In genomic region chr4:93203708-93204107, GRCh38 we compare ENCODE assay signal across 18 cellular contexts.
A peak's percentile ranks its signal among the peaks of the same experiment; 100 is the strongest.
DNase-seq lines count a peak whose midpoint lies in the region; ATAC-seq and TF ChIP-seq lines count a peak whose summit lies in the region.
"Had no signal": no experiment of that assay in that cellular context is flagged by ENCODE, and none has a peak within 500 bp of the region (broad histone marks: within the 10 kb centered on the region; RNA-seq: fewer than 3 reads in every experiment).

No MANE protein-coding gene starts in this region.

- no peaks in the 10 kb centered on the region for H3K79me1 ChIP-seq in H9 (ENCODE audit: insufficient read depth, low read depth, low read length, poor library complexity, severe bottlenecking)

- no peak overlapping the region for H2BK12ac ChIP-seq in H9 (ENCODE audit: insufficient read length, low read depth, low read length)

- H4K8ac ChIP-seq in H9 (replicated peaks; ENCODE audit: insufficient read length, low read depth, low read length) = no peak overlapping the region

- peaks cover 11 to 20% of the 10 kb centered on the region in 2 experiments for H3K4me1 Mint-ChIP-seq in H9

- H4K20me1 ChIP-seq in H9 (ENCODE audit: control insufficient read depth, insufficient read depth, insufficient read length) = no peaks in the 10 kb centered on the region

- H3K36me3 Mint-ChIP-seq in H9 (ENCODE audit: insufficient read depth in 1 of 3, low read depth in 3 of 3) = no peaks in the 10 kb centered on the region

- H3K27me3 Mint-ChIP-seq in H9 (ENCODE audit: low read depth) = no peaks in the 10 kb centered on the region

- no peak overlapping the region for H3K4ac ChIP-seq in H9 (ENCODE audit: low read depth, low read length)

- H3K9me3 ChIP-seq in BE2C = no peaks in the 10 kb centered on the region
- no peaks in the 10 kb centered on the region for H3K9me3 ChIP-seq in H9 (ENCODE audit: control insufficient read depth, low read depth, low read length)
- H3K9me3 ChIP-seq in SJCRH30 (replicated peaks) = no peaks in the 10 kb centered on the region
- H3K9me3 ChIP-seq in gastroesophageal sphincter = no peaks in the 10 kb centered on the region
- H3K9me3 ChIP-seq: gastrocnemius medialis, ovary had no signal

- no peak overlapping the region for H3K56ac ChIP-seq in H9 (ENCODE audit: insufficient read length, low read depth, low read length)

- H2BK120ac ChIP-seq in H9 (ENCODE audit: low read depth, low read length, poor library complexity, severe bottlenecking) = no peak overlapping the region

- ATAC-seq in gastroesophageal sphincter (peak; percentile 46), HG02759 (IDR thresholded peaks at IDR 0.05; ENCODE audit: unreplicated experiment) (no peak), GM21526 (IDR thresholded peaks at IDR 0.05; ENCODE audit: low FRiP score, unreplicated experiment) (no peak)
- ATAC-seq: Panc1 had no signal

- H3K9ac ChIP-seq in H9 (ENCODE audit: extremely low read depth, insufficient read length, low read length) = no peak overlapping the region

- no peaks in the 10 kb centered on the region for H3K23me2 ChIP-seq in H9 (ENCODE audit: insufficient read length, low read depth, low read length, poor library complexity, severe bottlenecking)

- no peak overlapping the region for H3K14ac ChIP-seq in H9 (ENCODE audit: insufficient read depth, low read length)

- no peak overlapping the region for H3K4me2 ChIP-seq in H9 (ENCODE audit: insufficient read depth, insufficient read length, low read length)

- no peak for TF ChIP-seq POLR2A in gastroesophageal sphincter (IDR thresholded peaks at IDR 0.05)

- no peak overlapping the region for H3K23ac ChIP-seq in H9 (ENCODE audit: insufficient read length, low read depth, low read length)

- no peak overlapping the region for H4K91ac ChIP-seq in H9 (ENCODE audit: insufficient read length, low read depth, low read length)

- no peaks in the 10 kb centered on the region for H3K79me2 ChIP-seq in H9 (ENCODE audit: insufficient read depth, low read length)

- no peaks in the 10 kb centered on the region for H3K36me3 ChIP-seq in BE2C
- H3K36me3 ChIP-seq in SJCRH30 = no peaks in the 10 kb centered on the region
- no peaks in the 10 kb centered on the region for H3K36me3 ChIP-seq in gastroesophageal sphincter
- H3K36me3 ChIP-seq: gastrocnemius medialis, ovary had no signal

- no peak for TF ChIP-seq CTCF in BE2C (IDR thresholded peaks at IDR 0.05; ENCODE audit: low read depth, low read length)
- no peak for TF ChIP-seq CTCF in H9 (conservative IDR thresholded peaks at IDR 0.05)
- no peak for TF ChIP-seq CTCF in gastroesophageal sphincter (IDR thresholded peaks at IDR 0.05)

- no peak overlapping the region for H3K27ac Mint-ChIP-seq in H9
- H3K27ac Mint-ChIP-seq: T-helper 1 cell treated with Interleukin-12 subunit alpha and Interleukin-12 subunit beta and Interleukin-4 antibody, amounts not matched to agents 30 μg/mL and 1 μg/mL, for 36 hours had no signal

- DNase-seq in BE2C = peak; percentile 51
- DNase-seq in H9 = peak; percentile 38
- DNase-seq in SJCRH30 = peak; percentile 28 to 62
- DNase-seq in COLO829 (ENCODE audit: low spot score) = no peak
- DNase-seq in D341Med (ENCODE audit: low spot score) = no peak
- DNase-seq: activated CD4-positive, alpha-beta T cell treated with anti-CD3 and anti-CD28 coated beads for 1 hour; activated naive CD4-positive, alpha-beta T cell treated with anti-CD3 and anti-CD28 coated beads, Interleukin-2, amount 50 U/mL, for 16 hours; Calu3; central memory CD4-positive, alpha-beta T cell; kidney glomerular epithelial cell; NCI-H1417 treated with DMSO at 0.1 percent for 48 hours; ovary had no signal

- no peak overlapping the region for H3K27ac ChIP-seq in H9 (ENCODE audit: insufficient read length, low read depth, low read length)
- no peak overlapping the region for H3K27ac ChIP-seq in SJCRH30
- no peak overlapping the region for H3K27ac ChIP-seq in gastroesophageal sphincter
- H3K27ac ChIP-seq: gastrocnemius medialis, ovary had no signal

- no peak overlapping the region for H3K4me3 Mint-ChIP-seq in H9
- H3K4me3 Mint-ChIP-seq: T-helper 1 cell treated with Interleukin-12 subunit alpha and Interleukin-12 subunit beta and Interleukin-4 antibody, amounts not matched to agents 30 μg/mL and 1 μg/mL, for 36 hours had no signal

- H2BK15ac ChIP-seq in H9 (ENCODE audit: low read depth, low read length) = no peak overlapping the region

- TF ChIP-seq EP300 in gastroesophageal sphincter (IDR thresholded peaks at IDR 0.05) = no peak

- no peaks in the 10 kb centered on the region for H3K27me3 ChIP-seq in BE2C
- no peaks in the 10 kb centered on the region for H3K27me3 ChIP-seq in H9 (ENCODE audit: insufficient read depth, low read length)
- no peaks in the 10 kb centered on the region for H3K27me3 ChIP-seq in SJCRH30
- H3K27me3 ChIP-seq in gastroesophageal sphincter = no peaks in the 10 kb centered on the region
- H3K27me3 ChIP-seq: gastrocnemius medialis, ovary had no signal

- no peak overlapping the region for H4K5ac ChIP-seq in H9 (ENCODE audit: insufficient read length, low read depth, low read length)

- WGBS in H9 (ENCODE audit: extremely low coverage, insufficient read length, low lambda C conversion rate) = no CpG with 5 or more reads among the region's 4 CpGs
- WGBS in gastroesophageal sphincter (ENCODE audit: low coverage in 1 of 2), 2 donors = 55 to 76% methylated on average over 4 of the region's 4 CpGs

- no peak overlapping the region for H3K4me3 ChIP-seq in BE2C (ENCODE audit: low read depth, low read length)
- H3K4me3 ChIP-seq in SJCRH30 = no peak overlapping the region
- H3K4me3 ChIP-seq in gastroesophageal sphincter = no peak overlapping the region
- H3K4me3 ChIP-seq: gastrocnemius medialis, ovary had no signal

- no peak overlapping the region for H3K18ac ChIP-seq in H9 (ENCODE audit: insufficient read length, low read depth, low read length)

- H2AK5ac ChIP-seq in H9 (ENCODE audit: insufficient read length, low read length) = no peak overlapping the region

- H2BK5ac ChIP-seq in H9 (ENCODE audit: insufficient read length, low read length) = no peak overlapping the region

- H3K9me3 Mint-ChIP-seq in H9 = no peaks in the 10 kb centered on the region
- H3K9me3 Mint-ChIP-seq: T-helper 1 cell treated with Interleukin-12 subunit alpha and Interleukin-12 subunit beta and Interleukin-4 antibody, amounts not matched to agents 30 μg/mL and 1 μg/mL, for 36 hours had no signal

- no peak overlapping the region for H2AFZ ChIP-seq in H9 (ENCODE audit: low read length)

- no peak overlapping the region for H3T11ph ChIP-seq in H9 (ENCODE audit: low read length)

- H2BK20ac ChIP-seq in H9 (ENCODE audit: low read depth, low read length, poor library complexity, severe bottlenecking) = no peak overlapping the region

- H3K4me1 ChIP-seq in BE2C (no peaks in the 10 kb centered on the region), H9 (ENCODE audit: insufficient read depth, low read length) (peaks cover 3% of the 10 kb centered on the region), SJCRH30 (no peaks in the 10 kb centered on the region), gastroesophageal sphincter (no peaks in the 10 kb centered on the region)
- H3K4me1 ChIP-seq: gastrocnemius medialis had no signal

Comparison
In these comparisons a context has a peak if more than half of its experiments do, and no peak if none do; other contexts are left out.
1. DNase-seq: peak in BE2C (single experiment), H9 (single experiment) and SJCRH30 (2 of 2); none in COLO829 (single experiment) and D341Med (single experiment).